ENCODE assay signal across 2 cellular contexts in the genomic region with DNA sequence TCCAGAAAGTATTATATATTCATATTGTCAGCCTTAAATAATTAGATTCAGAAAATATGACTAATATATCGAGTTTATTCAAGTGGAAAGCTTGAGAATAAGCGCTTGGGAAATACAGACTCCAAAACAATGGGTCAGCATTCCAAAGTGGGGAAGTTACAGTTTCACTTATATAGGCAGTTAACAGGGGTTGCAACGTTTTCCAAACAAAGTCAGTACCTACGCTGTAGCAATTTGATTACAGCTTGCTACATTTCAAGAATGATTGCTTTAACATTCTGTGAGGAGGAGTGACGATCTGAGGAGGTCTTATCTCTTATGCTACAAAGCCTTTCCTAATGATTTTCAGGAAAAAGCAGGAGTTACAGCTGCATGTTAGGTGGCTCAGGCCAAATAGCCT.
TF ChIP-seq lines count a peak whose summit lies in the region.

No MANE protein-coding gene starts in this region.

TF ChIP-seq in IMR-90, 13 proteins besides CTCF, POLR2A, EP300 and RAD21:
- TF ChIP-seq BHLHE40 (IDR thresholded peaks at IDR 0.05; ENCODE audit: low read depth, low read length), result no peak
- no peak for TF ChIP-seq RCOR1 (IDR thresholded peaks at IDR 0.05; ENCODE audit: insufficient replicate concordance, low read length)
- TF ChIP-seq, protein P1, sequence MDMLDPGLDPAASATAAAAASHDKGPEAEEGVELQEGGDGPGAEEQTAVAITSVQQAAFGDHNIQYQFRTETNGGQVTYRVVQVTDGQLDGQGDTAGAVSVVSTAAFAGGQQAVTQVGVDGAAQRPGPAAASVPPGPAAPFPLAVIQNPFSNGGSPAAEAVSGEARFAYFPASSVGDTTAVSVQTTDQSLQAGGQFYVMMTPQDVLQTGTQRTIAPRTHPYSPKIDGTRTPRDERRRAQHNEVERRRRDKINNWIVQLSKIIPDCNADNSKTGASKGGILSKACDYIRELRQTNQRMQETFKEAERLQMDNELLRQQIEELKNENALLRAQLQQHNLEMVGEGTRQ (IDR thresholded peaks at IDR 0.05; ENCODE audit: low read depth, low read length), result no peak
- TF ChIP-seq, protein P2, sequence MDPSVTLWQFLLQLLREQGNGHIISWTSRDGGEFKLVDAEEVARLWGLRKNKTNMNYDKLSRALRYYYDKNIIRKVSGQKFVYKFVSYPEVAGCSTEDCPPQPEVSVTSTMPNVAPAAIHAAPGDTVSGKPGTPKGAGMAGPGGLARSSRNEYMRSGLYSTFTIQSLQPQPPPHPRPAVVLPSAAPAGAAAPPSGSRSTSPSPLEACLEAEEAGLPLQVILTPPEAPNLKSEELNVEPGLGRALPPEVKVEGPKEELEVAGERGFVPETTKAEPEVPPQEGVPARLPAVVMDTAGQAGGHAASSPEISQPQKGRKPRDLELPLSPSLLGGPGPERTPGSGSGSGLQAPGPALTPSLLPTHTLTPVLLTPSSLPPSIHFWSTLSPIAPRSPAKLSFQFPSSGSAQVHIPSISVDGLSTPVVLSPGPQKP (IDR thresholded peaks at IDR 0.05; ENCODE audit: borderline replicate concordance, low read depth, low read length), result no peak
- no peak for TF ChIP-seq MAFK (IDR thresholded peaks at IDR 0.05; ENCODE audit: low read depth, low read length)

TF ChIP-seq in H1, 55 proteins besides CTCF, POLR2A, EP300 and RAD21:
- TF ChIP-seq RXRA (IDR thresholded peaks at IDR 0.05; ENCODE audit: insufficient read depth, low read depth, low read length) (no peak), JUN (IDR thresholded peaks at IDR 0.05; ENCODE audit: low read depth, low read length) (no peak), CBX5 (IDR thresholded peaks at IDR 0.05; ENCODE audit: low read depth, low read length) (no peak), ASH2L (IDR thresholded peaks at IDR 0.05; ENCODE audit: low read length) (no peak), JUND (IDR thresholded peaks at IDR 0.05; ENCODE audit: low read length) (no peak), GTF2F1 (IDR thresholded peaks at IDR 0.05; ENCODE audit: borderline replicate concordance, low read depth, low read length) (no peak), RFX5 (IDR thresholded peaks at IDR 0.05; ENCODE audit: borderline replicate concordance, low read depth, low read length) (no peak), TAF1 (IDR thresholded peaks at IDR 0.05; ENCODE audit: low read depth, low read length) (no peak), POU5F1 (IDR thresholded peaks at IDR 0.05; ENCODE audit: low read depth, low read length) (no peak), TAF7 (optimal IDR thresholded peaks at IDR 0.05; ENCODE audit: borderline replicate concordance, low read depth, low read length) (no peak), KDM4A (IDR thresholded peaks at IDR 0.05; ENCODE audit: low read depth, low read length, severe bottlenecking) (no peak), BRCA1 (IDR thresholded peaks at IDR 0.05; ENCODE audit: low read depth, low read length) (no peak), HDAC2 (IDR thresholded peaks at IDR 0.05; ENCODE audit: borderline replicate concordance in 1 of 2, low read depth in 2 of 2, low read length in 2 of 2) (no peak), CTBP2 (IDR thresholded peaks at IDR 0.05; ENCODE audit: borderline replicate concordance, insufficient read depth, insufficient read length, low read length) (no peak), EZH2 (IDR thresholded peaks at IDR 0.05; ENCODE audit: low read depth, low read length, severe bottlenecking) (no peak)
- TF ChIP-seq, protein P3, sequence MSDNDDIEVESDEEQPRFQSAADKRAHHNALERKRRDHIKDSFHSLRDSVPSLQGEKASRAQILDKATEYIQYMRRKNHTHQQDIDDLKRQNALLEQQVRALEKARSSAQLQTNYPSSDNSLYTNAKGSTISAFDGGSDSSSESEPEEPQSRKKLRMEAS (IDR thresholded peaks at IDR 0.05), result no peak
TF ChIP-seq in H1: peak in this region for 0.
